In genomic region chr21:25607812-25608737, GRCh38 we compare ENCODE assay signal across 8 cellular contexts. TPM values are rescaled to one million over a fixed set of nuclear protein-coding genes. Genes with fewer than 3 reads are reported as not detected.
DNase-seq lines count a peak whose midpoint lies in the region; FAIRE-seq and TF ChIP-seq lines count a peak whose summit lies in the region.

No MANE protein-coding gene starts in this region.

- no peaks in the 10 kb centered on the region for H3K27me3 Mint-ChIP-seq in activated naive CD4-positive, alpha-beta T cell treated with anti-CD3 and anti-CD28 coated beads, Interleukin-2, amount 10 ng/mL, durations not matched to agents 7 days and 5 days

- peak overlapping the region; percentile 82 for H3K4me2 ChIP-seq in Loucy (ENCODE audit: low read depth, low read length, poor library complexity, severe bottlenecking)

- H3K36me3 ChIP-seq in HAP-1 (replicated peaks): peaks cover 20% of the 10 kb centered on the region
- H3K36me3 ChIP-seq in Loucy (ENCODE audit: insufficient read depth, low read length): peaks cover 3% of the 10 kb centered on the region; the same call in 1 of the 2 replicates

- H3F3A ChIP-seq in Loucy (ENCODE audit: low read depth): no peaks in the 10 kb centered on the region

- peak overlapping the region; percentile 94 for H3K4me3 ChIP-seq in HAP-1
- peak overlapping the region; percentile 90 for H3K4me3 ChIP-seq in Loucy (ENCODE audit: low read length, poor library complexity, severe bottlenecking)

- peak; percentile 93 for TF ChIP-seq CTCF in Loucy (conservative IDR thresholded peaks at IDR 0.05; ENCODE audit: low read length)

- H3K36me3 Mint-ChIP-seq in activated naive CD4-positive, alpha-beta T cell treated with anti-CD3 and anti-CD28 coated beads, Interleukin-2, amount 10 ng/mL, durations not matched to agents 7 days and 5 days: peaks cover 17% of the 10 kb centered on the region

- in situ Hi-C loops in HAP-1 (cut with MboI; ENCODE audit: low sequenced_read_pairs): loop anchor here (5.0 to 25.0 kb wide), 2 partner anchors 124 to 1104 kb away; partner anchors contain the start of genes ATP5PF and GABPA
- in situ Hi-C loops in SK-MEL-5 (cut with HindIII; ENCODE audit: low pct_unique_long_range_greater_than_20kb, low sequenced_read_pairs): no loop called here

- H3K4me1 Mint-ChIP-seq in activated naive CD4-positive, alpha-beta T cell treated with anti-CD3 and anti-CD28 coated beads, Interleukin-2, amount 10 ng/mL, durations not matched to agents 7 days and 5 days: peaks cover 31% of the 10 kb centered on the region

- H3K27ac Mint-ChIP-seq in activated naive CD4-positive, alpha-beta T cell treated with anti-CD3 and anti-CD28 coated beads, Interleukin-2, amount 10 ng/mL, durations not matched to agents 7 days and 5 days: peak overlapping the region; percentile 96

- H3K4me1 ChIP-seq in HAP-1 (peaks cover 12% of the 10 kb centered on the region), Loucy (ENCODE audit: insufficient read depth, low read length, poor library complexity, severe bottlenecking) (peaks cover 29% of the 10 kb centered on the region)

- H3K4me3 Mint-ChIP-seq in activated naive CD4-positive, alpha-beta T cell treated with anti-CD3 and anti-CD28 coated beads, Interleukin-2, amount 10 ng/mL, durations not matched to agents 7 days and 5 days: peak overlapping the region; percentile 99

- DNase-seq in HAP-1 (ENCODE audit: low spot score in 2 of 2): peak; percentile 87 to 89
- DNase-seq in SK-MEL-5 (ENCODE audit: low read depth, low spot score): peak; percentile 81
- DNase-seq in activated naive CD4-positive, alpha-beta T cell treated with anti-CD3 and anti-CD28 coated beads, Interleukin-2, amount 10 ng/mL, durations not matched to agents 7 days and 5 days: peak; percentile 85
- DNase-seq in glomerular endothelial cell (ENCODE audit: extremely low read depth, low read depth, low spot score): peak; percentile 52
- peak in 53 of 56 donors; percentile 3 to 87 (median 52) for DNase-seq in nucleus accumbens (lab: John Stamatoyannopoulos, UW)
- DNase-seq in superior temporal gyrus (ENCODE audit: extremely low spot score): peak; percentile 92

- CTCF ChIA-PET in activated naive CD4-positive, alpha-beta T cell treated with anti-CD3 and anti-CD28 coated beads, Interleukin-2, amount 10 ng/mL, durations not matched to agents 7 days and 5 days (lab: Charles Lee): interaction anchor here (0.6 to 2.8 kb wide), 32 partner anchors 9 to 563 kb away, joined by 3 to 28 read pairs (median 4); partner anchors contain the start of genes ATP5PF and GABPA

- H3K27me3 ChIP-seq in HAP-1 (ENCODE audit: low read depth) (no peaks in the 10 kb centered on the region), Loucy (ENCODE audit: insufficient read depth, low read length, poor library complexity, severe bottlenecking) (no peaks in the 10 kb centered on the region)

- H3K9me3 ChIP-seq in HAP-1: no peaks in the 10 kb centered on the region
- H3K9me3 ChIP-seq in Loucy (ENCODE audit: insufficient read depth, low read depth, low read length): no peaks in the 10 kb centered on the region

- peaks cover 3% of the 10 kb centered on the region for H4K20me1 ChIP-seq in Loucy (ENCODE audit: insufficient read depth, low read length, poor library complexity, severe bottlenecking)

- no peaks in the 10 kb centered on the region for H3K9me3 Mint-ChIP-seq in activated naive CD4-positive, alpha-beta T cell treated with anti-CD3 and anti-CD28 coated beads, Interleukin-2, amount 10 ng/mL, durations not matched to agents 7 days and 5 days

- H2AFZ ChIP-seq in Loucy (ENCODE audit: low read length): peak overlapping the region; percentile 100

- peak overlapping the region; percentile 86 for H3K9ac ChIP-seq in Loucy (ENCODE audit: low read depth, low read length, poor library complexity, severe bottlenecking)

- peak; percentile 92 for FAIRE-seq in G401.6 (lab: Jason Lieb, UNC)

- peaks cover 37% of the 10 kb centered on the region for H3K79me2 ChIP-seq in Loucy (ENCODE audit: insufficient read depth, low read length)

- no peaks in the 10 kb centered on the region for H3K9me2 ChIP-seq in Loucy (replicated peaks; ENCODE audit: low read depth, low read length)

RNA-seq across cellular contexts. Expression of gene MRPL39, which starts 0.8 kb away (rescaled TPM):
- 45.2 and 49.0 TPM in 2 replicates for total RNA-seq in SK-MEL-5 (2014; rRNA removed; shearing (Covaris generic))
- polyA plus RNA-seq in SK-MEL-5 (2015; cell fraction: cytosol; rRNA removed): 16.5 and 20.7 TPM in 2 replicates
- 6.6 and 7.5 TPM in 2 replicates for polyA plus RNA-seq in SK-MEL-5 (2015; cell fraction: nucleus; rRNA removed)
- 22.3 and 40.0 TPM in 2 replicates for total RNA-seq in glomerular endothelial cell

RNA-seq across cellular contexts. Expression of gene JAM2, which starts 31.0 kb away (rescaled TPM):
- total RNA-seq in SK-MEL-5 (2014; rRNA removed; shearing (Covaris generic)): 0.11 and 0.26 TPM in 2 replicates
- 0.02 and 0.03 TPM in 2 replicates for polyA plus RNA-seq in SK-MEL-5 (2015; cell fraction: cytosol; rRNA removed)
- polyA plus RNA-seq in SK-MEL-5 (2015; cell fraction: nucleus; rRNA removed): 0.06 TPM in 1 of 2 replicates, not detected in the other
- total RNA-seq in glomerular endothelial cell: 8.0 and 8.5 TPM in 2 replicates

Comparison
In these comparisons a context has a peak if more than half of its experiments do, and no peak if none do; other contexts are left out.
1. Peak in every context shown above with its lines: DNase-seq and H3K4me3 ChIP-seq.